ENCODE assay signal across 18 cellular contexts in genomic region chr10:121510201-121510771, GRCh38.
DNase-seq lines count a peak whose midpoint lies in the region; TF ChIP-seq lines count a peak whose summit lies in the region.
"Had no signal": no experiment of that assay in that cellular context is flagged by ENCODE, and none has a peak within 500 bp of the region (broad histone marks: within the 10 kb centered on the region; RNA-seq: fewer than 3 reads in every experiment).

No MANE protein-coding gene starts in this region.

- H3K27me3 Mint-ChIP-seq in brain: no peaks in the 10 kb centered on the region
- H3K27me3 Mint-ChIP-seq: activated naive CD8-positive, alpha-beta T cell treated with anti-CD3 and anti-CD28 coated beads, Interleukin-2, amount 50 U/mL, for 24 hours had no signal

- H3K4me1 Mint-ChIP-seq in brain: peaks cover 15% of the 10 kb centered on the region
- H3K4me1 Mint-ChIP-seq: activated naive CD8-positive, alpha-beta T cell treated with anti-CD3 and anti-CD28 coated beads, Interleukin-2, amount 50 U/mL, for 24 hours had no signal

- no peak overlapping the region for H3K4me3 Mint-ChIP-seq in brain
- H3K4me3 Mint-ChIP-seq: activated CD4-positive, alpha-beta memory T cell treated with anti-CD3 and anti-CD28 coated beads for 36 hours; activated naive CD8-positive, alpha-beta T cell treated with anti-CD3 and anti-CD28 coated beads, Interleukin-2, amount 50 U/mL, for 24 hours; activated T-cell treated with anti-CD3 and anti-CD28 coated beads, Interleukin-2, amount 50 U/mL, for 72 hours; HFFc6 had no signal

- peak overlapping the region; percentile 71 to 79 (median 76) for H3K27ac ChIP-seq in thyroid gland
- H3K27ac ChIP-seq: tibial artery had no signal

- H3K9me3 Mint-ChIP-seq in brain: peaks cover 0 to 4% (median 0%) of the 10 kb centered on the region in 5 experiments
- H3K9me3 Mint-ChIP-seq: activated CD4-positive, alpha-beta memory T cell treated with anti-CD3 and anti-CD28 coated beads for 36 hours; activated naive CD8-positive, alpha-beta T cell treated with anti-CD3 and anti-CD28 coated beads, Interleukin-2, amount 50 U/mL, for 24 hours; activated T-cell treated with anti-CD3 and anti-CD28 coated beads, Interleukin-2, amount 50 U/mL, for 72 hours had no signal

- DNase-seq in left kidney (ENCODE audit: low read depth, low spot score) (peak; percentile 75), thyroid gland (peak; percentile 47 to 58), SK-N-DZ (ENCODE audit: low spot score) (no peak), occipital lobe (lab: John Stamatoyannopoulos, UW) (no peak), erythroblast (lab: John Stamatoyannopoulos, UW) (no peak)
- no peak for DNase-seq in activated T-cell treated with anti-CD3 and anti-CD28 coated beads, Interleukin-2, amount 50 U/mL, for 48 hours
- DNase-seq: activated CD4-positive, alpha-beta memory T cell treated with anti-CD3 and anti-CD28 coated beads for 36 hours; activated naive CD8-positive, alpha-beta T cell treated with anti-CD3 and anti-CD28 coated beads, Interleukin-2, amount 50 U/mL, for 24 hours; activated T-cell treated with anti-CD3 and anti-CD28 coated beads, Interleukin-2, amount 50 U/mL, for 72 hours; HFFc6; MV-4-11; NCI-H2029 treated with DMSO at 0.1 percent for 48 hours; NCI-H524; SK-N-SH; small intestine; tibial artery had no signal

- peak overlapping the region; percentile 24 to 85 (median 62) for H3K27ac Mint-ChIP-seq in brain
- H3K27ac Mint-ChIP-seq: activated CD4-positive, alpha-beta memory T cell treated with anti-CD3 and anti-CD28 coated beads for 36 hours; activated naive CD8-positive, alpha-beta T cell treated with anti-CD3 and anti-CD28 coated beads, Interleukin-2, amount 50 U/mL, for 24 hours; activated T-cell treated with anti-CD3 and anti-CD28 coated beads, Interleukin-2, amount 50 U/mL, for 72 hours; HFFc6 had no signal

- peak; percentile 70 for TF ChIP-seq EP300 in Ishikawa (IDR thresholded peaks at IDR 0.05; ENCODE audit: borderline replicate concordance)

- TF ChIP-seq RAD21 in Ishikawa (IDR thresholded peaks at IDR 0.05; ENCODE audit: low read depth): no peak

- intact Hi-C loops in thyroid gland (cut with DNase I): no loop called here

- H3K9me3 ChIP-seq in thyroid gland: no peaks in the 10 kb centered on the region
- H3K9me3 ChIP-seq: SK-N-SH, tibial artery had no signal

- H3K36me3 Mint-ChIP-seq in brain: peaks cover 52% of the 10 kb centered on the region
- H3K36me3 Mint-ChIP-seq: activated CD4-positive, alpha-beta memory T cell treated with anti-CD3 and anti-CD28 coated beads for 36 hours had no signal

- no peaks in the 10 kb centered on the region for H3K36me3 ChIP-seq in thyroid gland

- peaks cover 25 to 33% of the 10 kb centered on the region in 2 donors for H3K4me1 ChIP-seq in thyroid gland

- 71 to 76% methylated on average over 14 of the region's 14 CpGs for WGBS in thyroid gland, 2 donors

- TF ChIP-seq POLR2A in thyroid gland (IDR thresholded peaks at IDR 0.05) (no peak), erythroblast (IDR thresholded peaks at IDR 0.05; ENCODE audit: low read length) (no peak)

- H3K4me3 ChIP-seq in thyroid gland (replicated peaks in 1 of 3): no peak overlapping the region
- H3K4me3 ChIP-seq: tibial artery had no signal

- TF ChIP-seq CTCF in brain (conservative IDR thresholded peaks at IDR 0.05) (no peak), thyroid gland (IDR thresholded peaks at IDR 0.05) (no peak)

- H3K27me3 ChIP-seq in thyroid gland: no peaks in the 10 kb centered on the region
- H3K27me3 ChIP-seq: tibial artery had no signal

TF ChIP-seq in Ishikawa, 13 proteins besides CTCF, POLR2A, EP300 and RAD21:
- TF ChIP-seq YY1 (IDR thresholded peaks at IDR 0.05; ENCODE audit: low read depth) (0 out of 2 replicates have a peak, but pooled peaks have one; percentile 18), ZBTB7A (IDR thresholded peaks at IDR 0.05; ENCODE audit: low read depth) (0 out of 2 replicates have a peak, but pooled peaks have one; percentile 52), USF1 (IDR thresholded peaks at IDR 0.05) (0 out of 2 replicates have a peak, but pooled peaks have one; percentile 28), FOXM1 (IDR thresholded peaks at IDR 0.05; ENCODE audit: borderline replicate concordance, low read depth) (peak; percentile 61; the same call in 1 of the 2 replicates), CEBPB (IDR thresholded peaks at IDR 0.05) (no peak), TEAD4 (IDR thresholded peaks at IDR 0.05) (peak; percentile 81), MAX (IDR thresholded peaks at IDR 0.05) (no peak), CREB1 (IDR thresholded peaks at IDR 0.05; ENCODE audit: low read depth) (no peak), TAF1 (IDR thresholded peaks at IDR 0.05; ENCODE audit: low read depth) (no peak), EGR1 (IDR thresholded peaks at IDR 0.05) (no peak), TCF12 (IDR thresholded peaks at IDR 0.05; ENCODE audit: low read depth) (peak; percentile 71), REST (IDR thresholded peaks at IDR 0.05; ENCODE audit: low read depth) (no peak), NFIC (IDR thresholded peaks at IDR 0.05) (peak; percentile 55; the same call in 1 of the 2 replicates)
TF ChIP-seq in Ishikawa: peak in this region for 7.

Comparison
In these comparisons a context has a peak if more than half of its experiments do, and no peak if none do; other contexts are left out.
1. DNase-seq: peak in left kidney (single experiment) and thyroid gland (2 of 2); none in activated T-cell treated with anti-CD3 and anti-CD28 coated beads, Interleukin-2, amount 50 U/mL, for 48 hours (0 of 2), SK-N-DZ (single experiment), occipital lobe (single experiment) and erythroblast (0 of 2).